ENCODE assay signal across 1 cellular context in genomic region chr3:134145183-134145582, GRCh38.
TF ChIP-seq lines count a peak whose summit lies in the region.

No MANE protein-coding gene starts in this region.

TF ChIP-seq in GM23338, 12 proteins besides CTCF, POLR2A, EP300 and RAD21 (continued from another document):
- TF ChIP-seq ZNF462 (CRISPR knock-in tag; IDR thresholded peaks at IDR 0.05) (no peak), REST (IDR thresholded peaks at IDR 0.05; ENCODE audit: unreplicated experiment) (no peak)
